12 cellular contexts compared by ENCODE assay signal in genomic region chr4:1770245-1770644, GRCh38. TPM values are rescaled to one million over a fixed set of nuclear protein-coding genes. Genes with fewer than 3 reads are reported as not detected.
"Had no signal": no experiment of that assay in that cellular context is flagged by ENCODE, and none has a peak within 500 bp of the region (broad histone marks: within the 10 kb centered on the region; RNA-seq: fewer than 3 reads in every experiment).

No MANE protein-coding gene starts in this region.

- H3K36me3 ChIP-seq: esophagus muscularis mucosa, prostate gland, sigmoid colon, upper lobe of right lung had no signal

- ATAC-seq: left cardiac atrium; naive thymus-derived CD8-positive, alpha-beta T cell; upper lobe of right lung had no signal

- DNase-seq: activated CD4-positive, alpha-beta memory T cell treated with anti-CD3 and anti-CD28 coated beads for 36 hours; activated CD4-positive, alpha-beta T cell treated with anti-CD3 and anti-CD28 coated beads for 1 hour; activated gamma-delta T cell; activated T-cell treated with anti-CD3 and anti-CD28 coated beads, Interleukin-2, amount 50 U/mL, for 48 hours; left cardiac atrium; naive thymus-derived CD8-positive, alpha-beta T cell; occipital lobe; sigmoid colon; stimulated activated naive CD4-positive, alpha-beta T cell treated with Interleukin-2 at 50 U/mL for 16 hours; upper lobe of right lung had no signal

- H3K27ac ChIP-seq: esophagus muscularis mucosa, prostate gland, sigmoid colon had no signal

- H3K4me3 ChIP-seq: esophagus muscularis mucosa, prostate gland, sigmoid colon, upper lobe of right lung had no signal

RNA-seq across cellular contexts. Expression of gene FGFR3, which starts 22.8 kb away (rescaled TPM):
- total RNA-seq: naive thymus-derived CD8-positive, alpha-beta T cell had no signal
